Comparison of ENCODE assay signal across 9 cellular contexts in genomic region chr2:160181146-160181836, GRCh38. TPM values are rescaled to one million over a fixed set of nuclear protein-coding genes. Genes with fewer than 3 reads are reported as not detected.
A peak's percentile ranks its signal among the peaks of the same experiment; 100 is the strongest.
DNase-seq lines count a peak whose midpoint lies in the region; ATAC-seq and TF ChIP-seq lines count a peak whose summit lies in the region.
"Not testable (repeated sequence)": the region's sequence is repeated elsewhere in the genome, so short reads cannot be mapped to it uniquely, and the experiment has no call there.
"Had no signal": no experiment of that assay in that cellular context is flagged by ENCODE, and none has a peak within 500 bp of the region (broad histone marks: within the 10 kb centered on the region; RNA-seq: fewer than 3 reads in every experiment).

No MANE protein-coding gene starts in this region.

- intact Hi-C loops in thyroid gland (cut with DNase I), result not testable (repeated sequence)

- not testable (repeated sequence) for H3K9me3 ChIP-seq in Loucy (ENCODE audit: insufficient read depth, low read depth, low read length); iPS-15b (ENCODE audit: control insufficient read depth, insufficient read depth, low read length); neural progenitor cell (ENCODE audit: low read depth); thyroid gland

- H3K36me3 ChIP-seq in Loucy (ENCODE audit: insufficient read depth, low read length); iPS-15b (ENCODE audit: control insufficient read depth, insufficient read depth, low read length); neural progenitor cell; thyroid gland: not testable (repeated sequence)

- peak overlapping the region; percentile 79 for H3K4me2 ChIP-seq in Loucy (ENCODE audit: low read depth, low read length, poor library complexity, severe bottlenecking)
- H3K4me2 ChIP-seq in neural progenitor cell, result peak overlapping the region; percentile 52

- not testable (repeated sequence) for H3K4me1 Mint-ChIP-seq in activated T-cell treated with anti-CD3 and anti-CD28 coated beads, Interleukin-2, amount 50 U/mL, for 72 hours (ENCODE audit: low read depth); neural progenitor cell

- H3K27ac Mint-ChIP-seq in activated T-cell treated with anti-CD3 and anti-CD28 coated beads, Interleukin-2, amount 50 U/mL, for 72 hours, result peak overlapping the region; percentile 72
- not testable (repeated sequence) for H3K27ac Mint-ChIP-seq in neural progenitor cell

- not testable (repeated sequence) for H3K27me3 ChIP-seq in Loucy (ENCODE audit: insufficient read depth, low read length, poor library complexity, severe bottlenecking); iPS-15b (ENCODE audit: control insufficient read depth, insufficient read depth, low read length); neural progenitor cell; thyroid gland

- H4K20me1 ChIP-seq in Loucy (ENCODE audit: insufficient read depth, low read length, poor library complexity, severe bottlenecking); neural progenitor cell (ENCODE audit: low read depth): not testable (repeated sequence)

- not testable (repeated sequence) for ATAC-seq in activated T-cell treated with anti-CD3 and anti-CD28 coated beads, Interleukin-2, amount 50 U/mL, for 72 hours (replicated peaks in 1 of 2)

- peak overlapping the region; percentile 36 to 53 for H3K4me3 Mint-ChIP-seq in activated T-cell treated with anti-CD3 and anti-CD28 coated beads, Interleukin-2, amount 50 U/mL, for 72 hours
- not testable (repeated sequence) for H3K4me3 Mint-ChIP-seq in neural progenitor cell

- not testable (repeated sequence) for H3K9me2 ChIP-seq in Loucy (replicated peaks; ENCODE audit: low read depth, low read length)

- not testable (repeated sequence) for H3F3A ChIP-seq in Loucy (ENCODE audit: low read depth); neural progenitor cell (ENCODE audit: low read depth)

- 38% methylated on average over 9 to 11 of the region's 11 CpGs for WGBS in thyroid gland, 2 donors

- peak overlapping the region; percentile 93 for H2AFZ ChIP-seq in Loucy (ENCODE audit: low read length)
- peak overlapping the region; percentile 97 for H2AFZ ChIP-seq in neural progenitor cell (replicated peaks)

- not testable (repeated sequence) for TF ChIP-seq CTCF in Loucy (conservative IDR thresholded peaks at IDR 0.05; ENCODE audit: low read length); neural progenitor cell (IDR thresholded peaks at IDR 0.05); thyroid gland (IDR thresholded peaks at IDR 0.05)

- not testable (repeated sequence) for H3K9me3 Mint-ChIP-seq in activated T-cell treated with anti-CD3 and anti-CD28 coated beads, Interleukin-2, amount 50 U/mL, for 72 hours
- peaks cover 14% of the 10 kb centered on the region for H3K9me3 Mint-ChIP-seq in neural progenitor cell

- not testable (repeated sequence) for H3K27ac ChIP-seq in neural progenitor cell, thyroid gland

- TF ChIP-seq POLR2A in thyroid gland (IDR thresholded peaks at IDR 0.05), result not testable (repeated sequence)

- peaks cover 17% of the 10 kb centered on the region for H3K4me1 ChIP-seq in Loucy (ENCODE audit: insufficient read depth, low read length, poor library complexity, severe bottlenecking)
- not testable (repeated sequence) for H3K4me1 ChIP-seq in iPS-15b (ENCODE audit: control insufficient read depth, insufficient read depth, low read length); neural progenitor cell; thyroid gland

- H3K27me3 Mint-ChIP-seq in activated T-cell treated with anti-CD3 and anti-CD28 coated beads, Interleukin-2, amount 50 U/mL, for 72 hours (ENCODE audit: low read depth); neural progenitor cell (ENCODE audit: insufficient read depth, low read depth): not testable (repeated sequence)

- H3K4me3 ChIP-seq in Loucy (ENCODE audit: low read length, poor library complexity, severe bottlenecking), result peak overlapping the region; percentile 53
- H3K4me3 ChIP-seq in iPS-15b (ENCODE audit: low read depth, low read length), result peak overlapping the region; percentile 27
- H3K4me3 ChIP-seq in neural progenitor cell, result peak overlapping the region; percentile 17
- peak overlapping the region in 1 of 3 donors; percentile 2 for H3K4me3 ChIP-seq in thyroid gland (replicated peaks in 1 of 3)

- H3K9ac ChIP-seq in Loucy (ENCODE audit: low read depth, low read length, poor library complexity, severe bottlenecking) (peak overlapping the region; percentile 66), iPS-15b (ENCODE audit: low read depth, low read length) (peak overlapping the region; percentile 29)
- not testable (repeated sequence) for H3K9ac ChIP-seq in neural progenitor cell

- H3K79me2 ChIP-seq in Loucy (ENCODE audit: insufficient read depth, low read length); neural progenitor cell (ENCODE audit: low read depth): not testable (repeated sequence)

- DNase-seq in DMS79 treated with DMSO at 0.1 percent for 48 hours (lab: John Stamatoyannopoulos, UW) (peak; percentile 28), OCI-M1 (lab: John Stamatoyannopoulos, UW) (peak; percentile 50), dermis blood vessel endothelial cell (peak; percentile 75), neural progenitor cell (ENCODE audit: low spot score) (peak; percentile 58), thyroid gland (peak; percentile 72 to 73)
- peak; percentile 35 to 36 for DNase-seq in activated T-cell treated with anti-CD3 and anti-CD28 coated beads, Interleukin-2, amount 50 U/mL, for 72 hours

- H3K36me3 Mint-ChIP-seq in activated T-cell treated with anti-CD3 and anti-CD28 coated beads, Interleukin-2, amount 50 U/mL, for 72 hours (ENCODE audit: insufficient read depth in 2 of 2); neural progenitor cell: not testable (repeated sequence)

RNA-seq across cellular contexts. Expression of gene ITGB6, which starts 18.8 kb away (rescaled TPM):
- total RNA-seq in activated T-cell treated with anti-CD3 and anti-CD28 coated beads, Interleukin-2, amount 50 U/mL, for 72 hours, result not detected
- total RNA-seq in dermis blood vessel endothelial cell, result 0.85 and 1.3 TPM in 2 replicates
- not detected in 2 replicates for total RNA-seq in neural progenitor cell (ENCODE audit: low replicate concordance)
- total RNA-seq in thyroid gland, result 10 to 100 TPM; 11.1 to 17.2 (median 13.4) TPM
- total RNA-seq: activated T-cell treated with anti-CD3 and anti-CD28 coated beads, Interleukin-2, amount 50 U/mL, for 4 hours had no signal
